24 cellular contexts compared by ENCODE assay signal in genomic region chr6:41909727-41910126, GRCh38.
"Had no signal": no experiment of that assay in that cellular context is flagged by ENCODE, and none has a peak within 500 bp of the region (broad histone marks: within the 10 kb centered on the region; RNA-seq: fewer than 3 reads in every experiment).

No MANE protein-coding gene starts in this region.

- H3K4me1 Mint-ChIP-seq: activated naive CD8-positive, alpha-beta T cell treated with anti-CD3 and anti-CD28 coated beads, Interleukin-2, amount 50 U/mL, for 24 hours; endodermal cell; WTC11 had no signal

- H3K4me3 Mint-ChIP-seq: activated CD4-positive, alpha-beta memory T cell treated with anti-CD3 and anti-CD28 coated beads for 36 hours; activated naive CD4-positive, alpha-beta T cell treated with anti-CD3 and anti-CD28 coated beads, Interleukin-2, amount 10 ng/mL, durations not matched to agents 7 days and 5 days; activated naive CD8-positive, alpha-beta T cell treated with anti-CD3 and anti-CD28 coated beads, Interleukin-2, amount 50 U/mL, for 24 hours; activated T-cell treated with anti-CD3 and anti-CD28 coated beads, Interleukin-2, amount 50 U/mL, for 24 hours; activated T-cell treated with anti-CD3 and anti-CD28 coated beads, Interleukin-2, amount 50 U/mL, for 72 hours; endodermal cell; WTC11 had no signal

- H3K27me3 Mint-ChIP-seq: activated CD4-positive, alpha-beta memory T cell treated with anti-CD3 and anti-CD28 coated beads for 36 hours; activated naive CD4-positive, alpha-beta T cell treated with anti-CD3 and anti-CD28 coated beads, Interleukin-2, amount 10 ng/mL, durations not matched to agents 7 days and 5 days; activated naive CD8-positive, alpha-beta T cell treated with anti-CD3 and anti-CD28 coated beads, Interleukin-2, amount 50 U/mL, for 24 hours; activated T-cell treated with anti-CD3 and anti-CD28 coated beads, Interleukin-2, amount 50 U/mL, for 24 hours had no signal

- H3K27ac Mint-ChIP-seq: activated CD4-positive, alpha-beta memory T cell treated with anti-CD3 and anti-CD28 coated beads for 36 hours; activated naive CD4-positive, alpha-beta T cell treated with anti-CD3 and anti-CD28 coated beads, Interleukin-2, amount 10 ng/mL, durations not matched to agents 7 days and 5 days; activated naive CD4-positive, alpha-beta T cell treated with anti-CD3 and anti-CD28 coated beads, Interleukin-2, amount 50 U/mL, for 72 hours; activated naive CD8-positive, alpha-beta T cell treated with anti-CD3 and anti-CD28 coated beads, Interleukin-2, amount 50 U/mL, for 24 hours; activated T-cell treated with anti-CD3 and anti-CD28 coated beads, Interleukin-2, amount 50 U/mL, for 24 hours; activated T-cell treated with anti-CD3 and anti-CD28 coated beads, Interleukin-2, amount 50 U/mL, for 72 hours; endodermal cell; WTC11 had no signal

- ATAC-seq: activated naive CD4-positive, alpha-beta T cell treated with anti-CD3 and anti-CD28 coated beads, Interleukin-2, amount 50 U/mL, for 72 hours; activated naive CD8-positive, alpha-beta T cell treated with anti-CD3 and anti-CD28 coated beads, Interleukin-2, amount 50 U/mL, for 24 hours; activated T-cell treated with anti-CD3 and anti-CD28 coated beads, Interleukin-2, amount 50 U/mL, for 72 hours; body of pancreas; esophagus mucosa; WTC11 had no signal

- H3K9me3 Mint-ChIP-seq: activated CD4-positive, alpha-beta memory T cell treated with anti-CD3 and anti-CD28 coated beads for 36 hours; activated naive CD4-positive, alpha-beta T cell treated with anti-CD3 and anti-CD28 coated beads, Interleukin-2, amount 10 ng/mL, durations not matched to agents 7 days and 5 days; activated naive CD4-positive, alpha-beta T cell treated with anti-CD3 and anti-CD28 coated beads, Interleukin-2, amount 50 U/mL, for 72 hours; activated naive CD8-positive, alpha-beta T cell treated with anti-CD3 and anti-CD28 coated beads, Interleukin-2, amount 50 U/mL, for 24 hours; activated T-cell treated with anti-CD3 and anti-CD28 coated beads, Interleukin-2, amount 50 U/mL, for 24 hours; activated T-cell treated with anti-CD3 and anti-CD28 coated beads, Interleukin-2, amount 50 U/mL, for 72 hours; endodermal cell; WTC11 had no signal

- DNase-seq: activated CD4-positive, alpha-beta memory T cell treated with anti-CD3 and anti-CD28 coated beads for 36 hours; activated CD4-positive, alpha-beta T cell treated with anti-CD3 and anti-CD28 coated beads for 1 hour; activated CD4-positive, alpha-beta T cell treated with anti-CD3 and anti-CD28 coated beads for 48 hours; activated CD8-positive, alpha-beta memory T cell treated with anti-CD3 and anti-CD28 coated beads for 24 hours; activated CD8-positive, alpha-beta memory T cell treated with anti-CD3 and anti-CD28 coated beads, Interleukin-2, amount 50 U/mL, for 48 hours; activated gamma-delta T cell; activated naive CD4-positive, alpha-beta T cell; activated naive CD4-positive, alpha-beta T cell treated with anti-CD3 and anti-CD28 coated beads, Interleukin-2, amount 10 ng/mL, durations not matched to agents 7 days and 5 days; activated naive CD8-positive, alpha-beta T cell treated with anti-CD3 and anti-CD28 coated beads, Interleukin-2, amount 50 U/mL, for 24 hours; activated T-cell treated with anti-CD3 and anti-CD28 coated beads for 4 hours; activated T-cell treated with anti-CD3 and anti-CD28 coated beads, Interleukin-2, amount 50 U/mL, for 24 hours; activated T-cell treated with anti-CD3 and anti-CD28 coated beads, Interleukin-2, amount 50 U/mL, for 72 hours; adrenal gland; aorta; body of pancreas; cerebellar nuclear complex; colonic mucosa; effector CD8-positive, alpha-beta T cell; endodermal cell; foreskin fibroblast; T-helper 2 cell had no signal
